In the genomic region with DNA sequence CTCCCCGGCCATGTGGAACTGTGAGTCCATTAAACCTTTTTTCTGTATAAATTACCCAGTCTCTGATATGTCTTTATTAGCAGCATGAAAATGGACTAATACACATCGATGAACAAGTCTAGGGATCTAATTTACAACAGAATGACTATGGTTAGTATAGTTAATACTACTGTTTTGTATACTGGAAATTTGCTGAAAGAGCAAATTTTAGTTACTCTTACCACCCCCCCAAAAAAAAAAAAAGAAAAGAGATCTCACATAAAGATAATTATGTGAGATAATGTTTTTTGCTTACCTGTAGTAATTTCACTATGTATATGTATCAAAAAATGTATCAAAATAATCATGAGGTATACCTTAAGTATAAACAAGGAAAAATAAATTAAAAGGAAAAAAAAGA, we compare ENCODE assay signal across 4 cellular contexts.
TF ChIP-seq lines count a peak whose summit lies in the region.

No MANE protein-coding gene starts in this region.

TF ChIP-seq in HepG2, 621 proteins besides CTCF, POLR2A, EP300 and RAD21:
- TF ChIP-seq NFE2 (CRISPR knock-in tag; IDR thresholded peaks at IDR 0.05) (no peak), ZBTB44 (CRISPR knock-in tag; IDR thresholded peaks at IDR 0.05) (no peak), MAFK (conservative IDR thresholded peaks at IDR 0.05 in 1 of 2, IDR thresholded peaks at IDR 0.05 in 1 of 2; ENCODE audit: low read length in 2 of 2) (peak; percentile 28 to 58)
TF ChIP-seq in HepG2: peak in this region for 1.

TF ChIP-seq in A549, 52 proteins besides CTCF, POLR2A, EP300 and RAD21:
- TF ChIP-seq MAFK (IDR thresholded peaks at IDR 0.05; ENCODE audit: partially characterized antibody) = peak; percentile 65
- TF ChIP-seq, protein P1, sequence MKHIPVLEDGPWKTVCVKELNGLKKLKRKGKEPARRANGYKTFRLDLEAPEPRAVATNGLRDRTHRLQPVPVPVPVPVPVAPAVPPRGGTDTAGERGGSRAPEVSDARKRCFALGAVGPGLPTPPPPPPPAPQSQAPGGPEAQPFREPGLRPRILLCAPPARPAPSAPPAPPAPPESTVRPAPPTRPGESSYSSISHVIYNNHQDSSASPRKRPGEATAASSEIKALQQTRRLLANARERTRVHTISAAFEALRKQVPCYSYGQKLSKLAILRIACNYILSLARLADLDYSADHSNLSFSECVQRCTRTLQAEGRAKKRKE (CRISPR knock-in tag; IDR thresholded peaks at IDR 0.05; ENCODE audit: low read depth) = no peak

TF ChIP-seq in IMR-90, 13 proteins besides CTCF, POLR2A, EP300 and RAD21:
- TF ChIP-seq MAFK (IDR thresholded peaks at IDR 0.05; ENCODE audit: low read depth, low read length) (0 out of 2 replicates have a peak, but pooled peaks have one; percentile 4), NFE2L2 (IDR thresholded peaks at IDR 0.05; ENCODE audit: low read depth, low read length) (no peak)
- TF ChIP-seq, protein P2, sequence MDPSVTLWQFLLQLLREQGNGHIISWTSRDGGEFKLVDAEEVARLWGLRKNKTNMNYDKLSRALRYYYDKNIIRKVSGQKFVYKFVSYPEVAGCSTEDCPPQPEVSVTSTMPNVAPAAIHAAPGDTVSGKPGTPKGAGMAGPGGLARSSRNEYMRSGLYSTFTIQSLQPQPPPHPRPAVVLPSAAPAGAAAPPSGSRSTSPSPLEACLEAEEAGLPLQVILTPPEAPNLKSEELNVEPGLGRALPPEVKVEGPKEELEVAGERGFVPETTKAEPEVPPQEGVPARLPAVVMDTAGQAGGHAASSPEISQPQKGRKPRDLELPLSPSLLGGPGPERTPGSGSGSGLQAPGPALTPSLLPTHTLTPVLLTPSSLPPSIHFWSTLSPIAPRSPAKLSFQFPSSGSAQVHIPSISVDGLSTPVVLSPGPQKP (IDR thresholded peaks at IDR 0.05; ENCODE audit: borderline replicate concordance, low read depth, low read length) = no peak

TF ChIP-seq in K562, 482 proteins besides CTCF, POLR2A, EP300 and RAD21:
- peak; percentile 75 for TF ChIP-seq ZNF316 (IDR thresholded peaks at IDR 0.05)
- TF ChIP-seq MAFG (tag; conservative IDR thresholded peaks at IDR 0.05) = peak; percentile 33
- TF ChIP-seq ELK3 (CRISPR knock-in tag; IDR thresholded peaks at IDR 0.05) = no peak
- TF ChIP-seq C11orf30 (IDR thresholded peaks at IDR 0.05; ENCODE audit: low read depth) = 0 out of 2 replicates have a peak, but pooled peaks have one; percentile 14
- no peak for TF ChIP-seq RNF2 (IDR thresholded peaks at IDR 0.05)
TF ChIP-seq in K562: peak in this region for 3.
